Comparison of ENCODE assay signal across 8 cellular contexts in genomic region chr13:25085125-25085742, GRCh38. TPM values are rescaled to one million over a fixed set of nuclear protein-coding genes. Genes with fewer than 3 reads are reported as not detected.
A peak's percentile ranks its signal among the peaks of the same experiment; 100 is the strongest.
DNase-seq lines count a peak whose midpoint lies in the region; ATAC-seq, FAIRE-seq and TF ChIP-seq lines count a peak whose summit lies in the region.

No MANE protein-coding gene starts in this region.

- FAIRE-seq in TTC549 (lab: Jason Lieb, UNC): peak; percentile 13

- no peaks in the 10 kb centered on the region for H3K9me3 ChIP-seq in left ventricle myocardium inferior (replicated peaks)

- no peaks in the 10 kb centered on the region for H3K4me1 ChIP-seq in left ventricle myocardium inferior

- no peaks in the 10 kb centered on the region for H3K36me3 ChIP-seq in left ventricle myocardium inferior

- peak; percentile 57 for TF ChIP-seq CTCF in left ventricle myocardium inferior (IDR thresholded peaks at IDR 0.05; ENCODE audit: borderline replicate concordance)

- intact Hi-C loops in left ventricle myocardium inferior (cut with micrococcal nuclease): no loop called here
- intact Hi-C loops in Right ventricle myocardium inferior (cut with DNase I): loop anchor here (1.0 kb wide), 1 partner anchor 29 kb away; no protein-coding TSS in a partner anchor

- H3K4me3 ChIP-seq in left ventricle myocardium inferior: no peak overlapping the region

- ATAC-seq in Right ventricle myocardium inferior (no peak), HG02678 (IDR thresholded peaks at IDR 0.05; ENCODE audit: unreplicated experiment) (no peak)

- peaks cover 18% of the 10 kb centered on the region for H3K27me3 ChIP-seq in left ventricle myocardium inferior (ENCODE audit: low read depth)

- DNase-seq in left ventricle myocardium inferior: no peak
- DNase-seq in Right ventricle myocardium inferior (ENCODE audit: missing footprints): no peak
- DNase-seq in Kasumi-1 (lab: John Stamatoyannopoulos, UW): peak; percentile 9 to 12
- DNase-seq in hippocampal formation (lab: John Stamatoyannopoulos, UW): peak; percentile 72 to 89
- DNase-seq in superior temporal gyrus (ENCODE audit: extremely low spot score): peak; percentile 96
- no peak for DNase-seq in COLO668 (lab: John Stamatoyannopoulos, UW; ENCODE audit: unreplicated experiment)

- no peak overlapping the region for H3K27ac ChIP-seq in left ventricle myocardium inferior (replicated peaks)

RNA-seq across cellular contexts. Expression of gene PABPC3, which starts 10.7 kb away (rescaled TPM):
- 0.05 TPM for total RNA-seq in left ventricle myocardium inferior
- 0.05 TPM for total RNA-seq in Right ventricle myocardium inferior

Comparison
In these comparisons a context has a peak if more than half of its experiments do, and no peak if none do; other contexts are left out.
1. DNase-seq: peak in Kasumi-1 (2 of 2), hippocampal formation (2 of 2) and superior temporal gyrus (single experiment); none in left ventricle myocardium inferior (single experiment), Right ventricle myocardium inferior (single experiment) and COLO668 (single experiment).